In genomic region chr6:127302728-127303675, GRCh38 we compare ENCODE assay signal across 1 cellular context.
TF ChIP-seq lines count a peak whose summit lies in the region.

No MANE protein-coding gene starts in this region.

TF ChIP-seq in GM23338, 12 proteins besides CTCF, POLR2A, EP300 and RAD21 (continued from another document):
- TF ChIP-seq, protein P1, sequence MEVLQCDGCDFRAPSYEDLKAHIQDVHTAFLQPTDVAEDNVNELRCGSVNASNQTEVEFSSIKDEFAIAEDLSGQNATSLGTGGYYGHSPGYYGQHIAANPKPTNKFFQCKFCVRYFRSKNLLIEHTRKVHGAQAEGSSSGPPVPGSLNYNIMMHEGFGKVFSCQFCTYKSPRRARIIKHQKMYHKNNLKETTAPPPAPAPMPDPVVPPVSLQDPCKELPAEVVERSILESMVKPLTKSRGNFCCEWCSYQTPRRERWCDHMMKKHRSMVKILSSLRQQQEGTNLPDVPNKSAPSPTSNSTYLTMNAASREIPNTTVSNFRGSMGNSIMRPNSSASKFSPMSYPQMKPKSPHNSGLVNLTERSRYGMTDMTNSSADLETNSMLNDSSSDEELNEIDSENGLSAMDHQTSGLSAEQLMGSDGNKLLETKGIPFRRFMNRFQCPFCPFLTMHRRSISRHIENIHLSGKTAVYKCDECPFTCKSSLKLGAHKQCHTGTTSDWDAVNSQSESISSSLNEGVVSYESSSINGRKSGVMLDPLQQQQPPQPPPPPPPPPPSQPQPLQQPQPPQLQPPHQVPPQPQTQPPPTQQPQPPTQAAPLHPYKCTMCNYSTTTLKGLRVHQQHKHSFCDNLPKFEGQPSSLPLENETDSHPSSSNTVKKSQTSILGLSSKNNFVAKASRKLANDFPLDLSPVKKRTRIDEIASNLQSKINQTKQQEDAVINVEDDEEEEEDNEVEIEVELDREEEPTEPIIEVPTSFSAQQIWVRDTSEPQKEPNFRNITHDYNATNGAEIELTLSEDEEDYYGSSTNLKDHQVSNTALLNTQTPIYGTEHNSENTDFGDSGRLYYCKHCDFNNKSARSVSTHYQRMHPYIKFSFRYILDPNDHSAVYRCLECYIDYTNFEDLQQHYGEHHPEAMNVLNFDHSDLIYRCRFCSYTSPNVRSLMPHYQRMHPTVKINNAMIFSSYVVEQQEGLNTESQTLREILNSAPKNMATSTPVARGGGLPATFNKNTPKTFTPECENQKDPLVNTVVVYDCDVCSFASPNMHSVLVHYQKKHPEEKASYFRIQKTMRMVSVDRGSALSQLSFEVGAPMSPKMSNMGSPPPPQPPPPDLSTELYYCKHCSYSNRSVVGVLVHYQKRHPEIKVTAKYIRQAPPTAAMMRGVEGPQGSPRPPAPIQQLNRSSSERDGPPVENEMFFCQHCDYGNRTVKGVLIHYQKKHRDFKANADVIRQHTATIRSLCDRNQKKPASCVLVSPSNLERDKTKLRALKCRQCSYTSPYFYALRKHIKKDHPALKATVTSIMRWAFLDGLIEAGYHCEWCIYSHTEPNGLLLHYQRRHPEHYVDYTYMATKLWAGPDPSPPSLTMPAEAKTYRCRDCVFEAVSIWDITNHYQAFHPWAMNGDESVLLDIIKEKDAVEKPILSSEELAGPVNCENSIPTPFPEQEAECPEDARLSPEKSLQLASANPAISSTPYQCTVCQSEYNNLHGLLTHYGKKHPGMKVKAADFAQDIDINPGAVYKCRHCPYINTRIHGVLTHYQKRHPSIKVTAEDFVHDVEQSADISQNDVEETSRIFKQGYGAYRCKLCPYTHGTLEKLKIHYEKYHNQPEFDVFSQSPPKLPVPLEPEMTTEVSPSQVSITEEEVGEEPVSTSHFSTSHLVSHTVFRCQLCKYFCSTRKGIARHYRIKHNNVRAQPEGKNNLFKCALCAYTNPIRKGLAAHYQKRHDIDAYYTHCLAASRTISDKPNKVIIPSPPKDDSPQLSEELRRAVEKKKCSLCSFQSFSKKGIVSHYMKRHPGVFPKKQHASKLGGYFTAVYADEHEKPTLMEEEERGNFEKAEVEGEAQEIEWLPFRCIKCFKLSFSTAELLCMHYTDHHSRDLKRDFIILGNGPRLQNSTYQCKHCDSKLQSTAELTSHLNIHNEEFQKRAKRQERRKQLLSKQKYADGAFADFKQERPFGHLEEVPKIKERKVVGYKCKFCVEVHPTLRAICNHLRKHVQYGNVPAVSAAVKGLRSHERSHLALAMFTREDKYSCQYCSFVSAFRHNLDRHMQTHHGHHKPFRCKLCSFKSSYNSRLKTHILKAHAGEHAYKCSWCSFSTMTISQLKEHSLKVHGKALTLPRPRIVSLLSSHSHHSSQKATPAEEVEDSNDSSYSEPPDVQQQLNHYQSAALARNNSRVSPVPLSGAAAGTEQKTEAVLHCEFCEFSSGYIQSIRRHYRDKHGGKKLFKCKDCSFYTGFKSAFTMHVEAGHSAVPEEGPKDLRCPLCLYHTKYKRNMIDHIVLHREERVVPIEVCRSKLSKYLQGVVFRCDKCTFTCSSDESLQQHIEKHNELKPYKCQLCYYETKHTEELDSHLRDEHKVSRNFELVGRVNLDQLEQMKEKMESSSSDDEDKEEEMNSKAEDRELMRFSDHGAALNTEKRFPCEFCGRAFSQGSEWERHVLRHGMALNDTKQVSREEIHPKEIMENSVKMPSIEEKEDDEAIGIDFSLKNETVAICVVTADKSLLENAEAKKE (CRISPR knock-in tag; IDR thresholded peaks at IDR 0.05), result no peak
- TF ChIP-seq CREB1 (CRISPR knock-in tag; IDR thresholded peaks at IDR 0.05; ENCODE audit: low read depth) (no peak), JUNB (IDR thresholded peaks at IDR 0.05; ENCODE audit: unreplicated experiment) (no peak), STAT1 (IDR thresholded peaks at IDR 0.05; ENCODE audit: unreplicated experiment) (no peak), ZNF331 (CRISPR knock-in tag; IDR thresholded peaks at IDR 0.05; ENCODE audit: low read depth) (no peak)
TF ChIP-seq in GM23338: peak in this region for 0.
